In genomic region chr4:147019061-147019460, GRCh38 we compare ENCODE assay signal across 8 cellular contexts.
A peak's percentile ranks its signal among the peaks of the same experiment; 100 is the strongest.
DNase-seq lines count a peak whose midpoint lies in the region; ATAC-seq and TF ChIP-seq lines count a peak whose summit lies in the region.

No MANE protein-coding gene starts in this region.

- peak; percentile 69 for TF ChIP-seq CTCF in GM12865 (IDR thresholded peaks at IDR 0.05; ENCODE audit: insufficient read depth, low read depth, low read length, missing control alignments)
- TF ChIP-seq CTCF in coronary artery (IDR thresholded peaks at IDR 0.05) = peak; percentile 36
- TF ChIP-seq CTCF in lower lobe of right lung (IDR thresholded peaks at IDR 0.05) = peak; percentile 67

- DNase-seq in GM12865 (ENCODE audit: low read depth) (peak; percentile 72), LHCN-M2 (ENCODE audit: low read depth) (peak; percentile 65), coronary artery (ENCODE audit: low spot score) (no peak), lower lobe of right lung (peak; percentile 62), GM19238 (ENCODE audit: insufficient read length, low spot score) (no peak)
- DNase-seq in activated CD4-positive, alpha-beta T cell treated with anti-CD3 and anti-CD28 coated beads, Interleukin-2, amount 10 ng/mL, durations not matched to agents 24 days and 14 days = peak; percentile 85
- peak; percentile 29 for DNase-seq in stimulated activated naive B cell treated with anti-CD40 and anti-IgM and Interleukin-4, amounts not matched to agents 10 μg/mL and 1 μg/mL and 100 μg/mL, for 72 hours

- H3K4me3 ChIP-seq in GM12865 (ENCODE audit: low read depth, low read length) (no peak overlapping the region), coronary artery (no peak overlapping the region), lower lobe of right lung (no peak overlapping the region)

- H3K36me3 Mint-ChIP-seq in activated CD4-positive, alpha-beta T cell treated with anti-CD3 and anti-CD28 coated beads, Interleukin-2, amount 10 ng/mL, durations not matched to agents 24 days and 14 days (ENCODE audit: low read depth) = no peaks in the 10 kb centered on the region
- H3K36me3 Mint-ChIP-seq in stimulated activated naive B cell treated with anti-CD40 and anti-IgM and Interleukin-4, amounts not matched to agents 10 μg/mL and 1 μg/mL and 100 μg/mL, for 72 hours = no peaks in the 10 kb centered on the region

- H3K27me3 ChIP-seq in lower lobe of right lung (ENCODE audit: low read depth) = no peaks in the 10 kb centered on the region

- peaks cover 2% of the 10 kb centered on the region for H3K27me3 Mint-ChIP-seq in activated CD4-positive, alpha-beta T cell treated with anti-CD3 and anti-CD28 coated beads, Interleukin-2, amount 10 ng/mL, durations not matched to agents 24 days and 14 days
- peaks cover 11 to 17% of the 10 kb centered on the region in 2 donors for H3K27me3 Mint-ChIP-seq in stimulated activated naive B cell treated with anti-CD40 and anti-IgM and Interleukin-4, amounts not matched to agents 10 μg/mL and 1 μg/mL and 100 μg/mL, for 72 hours

- no peaks in the 10 kb centered on the region for H3K9me3 ChIP-seq in lower lobe of right lung

- ATAC-seq in GM21619 (IDR thresholded peaks at IDR 0.05; ENCODE audit: unreplicated experiment) (peak; percentile 72), lower lobe of right lung (peak; percentile 83 to 92)
- ATAC-seq in stimulated activated naive B cell treated with anti-CD40 and anti-IgM and Interleukin-4, amounts not matched to agents 10 μg/mL and 1 μg/mL and 100 μg/mL, for 72 hours (replicated peaks) = peak; percentile 80 to 86

- H3K4me1 Mint-ChIP-seq in activated CD4-positive, alpha-beta T cell treated with anti-CD3 and anti-CD28 coated beads, Interleukin-2, amount 10 ng/mL, durations not matched to agents 24 days and 14 days = no peaks in the 10 kb centered on the region
- no peaks in the 10 kb centered on the region for H3K4me1 Mint-ChIP-seq in stimulated activated naive B cell treated with anti-CD40 and anti-IgM and Interleukin-4, amounts not matched to agents 10 μg/mL and 1 μg/mL and 100 μg/mL, for 72 hours

- intact Hi-C loops in activated CD4-positive, alpha-beta T cell treated with anti-CD3 and anti-CD28 coated beads, Interleukin-2, amount 10 ng/mL, durations not matched to agents 24 days and 14 days (cut with micrococcal nuclease) = loop anchor here (1.0 kb wide), 1 partner anchor 78 kb away; no protein-coding TSS in a partner anchor
- intact Hi-C loops in lower lobe of right lung (cut with DNase I) = no loop called here

- no peaks in the 10 kb centered on the region for H3K4me1 ChIP-seq in lower lobe of right lung

- no peaks in the 10 kb centered on the region for H3K9me3 Mint-ChIP-seq in activated CD4-positive, alpha-beta T cell treated with anti-CD3 and anti-CD28 coated beads, Interleukin-2, amount 10 ng/mL, durations not matched to agents 24 days and 14 days
- H3K9me3 Mint-ChIP-seq in stimulated activated naive B cell treated with anti-CD40 and anti-IgM and Interleukin-4, amounts not matched to agents 10 μg/mL and 1 μg/mL and 100 μg/mL, for 72 hours = no peaks in the 10 kb centered on the region

- no peak overlapping the region for H3K27ac Mint-ChIP-seq in activated CD4-positive, alpha-beta T cell treated with anti-CD3 and anti-CD28 coated beads, Interleukin-2, amount 10 ng/mL, durations not matched to agents 24 days and 14 days
- H3K27ac Mint-ChIP-seq in stimulated activated naive B cell treated with anti-CD40 and anti-IgM and Interleukin-4, amounts not matched to agents 10 μg/mL and 1 μg/mL and 100 μg/mL, for 72 hours = no peak overlapping the region

- no peak overlapping the region for H3K27ac ChIP-seq in coronary artery
- no peak overlapping the region for H3K27ac ChIP-seq in lower lobe of right lung

- no peak overlapping the region for H3K4me3 Mint-ChIP-seq in activated CD4-positive, alpha-beta T cell treated with anti-CD3 and anti-CD28 coated beads, Interleukin-2, amount 10 ng/mL, durations not matched to agents 24 days and 14 days
- no peak overlapping the region for H3K4me3 Mint-ChIP-seq in stimulated activated naive B cell treated with anti-CD40 and anti-IgM and Interleukin-4, amounts not matched to agents 10 μg/mL and 1 μg/mL and 100 μg/mL, for 72 hours

- no peaks in the 10 kb centered on the region for H3K36me3 ChIP-seq in lower lobe of right lung

Comparison
In these comparisons a context has a peak if more than half of its experiments do, and no peak if none do; other contexts are left out.
1. DNase-seq: peak in GM12865 (single experiment), LHCN-M2 (single experiment), activated CD4-positive, alpha-beta T cell treated with anti-CD3 and anti-CD28 coated beads, Interleukin-2, amount 10 ng/mL, durations not matched to agents 24 days and 14 days (single experiment), lower lobe of right lung (single experiment) and stimulated activated naive B cell treated with anti-CD40 and anti-IgM and Interleukin-4, amounts not matched to agents 10 μg/mL and 1 μg/mL and 100 μg/mL, for 72 hours (single experiment); none in coronary artery (single experiment) and GM19238 (single experiment).
2. Peak in every context shown above with its lines, with median percentiles within 50 percentile points of each other: CTCF ChIP-seq and ATAC-seq.